Comparison of ENCODE assay signal across 1 cellular context in the genomic region with DNA sequence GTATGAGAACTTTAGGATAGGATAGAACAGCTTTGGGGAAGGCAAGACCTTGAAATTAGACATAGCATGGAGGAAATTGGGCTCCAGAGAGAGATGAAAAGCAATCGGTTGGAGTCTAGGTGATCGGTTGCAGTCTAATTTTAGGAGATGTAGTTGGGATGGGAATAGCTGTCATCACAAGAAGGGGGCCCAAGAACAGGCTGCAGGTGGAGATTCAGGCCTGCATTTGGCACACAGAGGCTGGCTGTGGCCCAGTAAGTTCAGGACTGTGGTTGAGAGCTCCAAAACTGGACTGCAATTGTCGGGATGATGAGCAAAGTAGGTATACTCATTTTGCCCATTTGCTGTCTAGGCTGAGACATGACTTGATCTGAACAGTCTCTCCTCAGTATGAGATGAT.
TF ChIP-seq lines count a peak whose summit lies in the region.

No MANE protein-coding gene starts in this region.

TF ChIP-seq in IMR-90, 13 proteins besides CTCF, POLR2A, EP300 and RAD21 (continued from another document):
- TF ChIP-seq MAFK (IDR thresholded peaks at IDR 0.05; ENCODE audit: low read depth, low read length) = no peak
- no peak for TF ChIP-seq MXI1 (IDR thresholded peaks at IDR 0.05; ENCODE audit: borderline replicate concordance, low read depth, low read length)
- no peak for TF ChIP-seq RCOR1 (IDR thresholded peaks at IDR 0.05; ENCODE audit: insufficient replicate concordance, low read length)
- TF ChIP-seq, protein P1, sequence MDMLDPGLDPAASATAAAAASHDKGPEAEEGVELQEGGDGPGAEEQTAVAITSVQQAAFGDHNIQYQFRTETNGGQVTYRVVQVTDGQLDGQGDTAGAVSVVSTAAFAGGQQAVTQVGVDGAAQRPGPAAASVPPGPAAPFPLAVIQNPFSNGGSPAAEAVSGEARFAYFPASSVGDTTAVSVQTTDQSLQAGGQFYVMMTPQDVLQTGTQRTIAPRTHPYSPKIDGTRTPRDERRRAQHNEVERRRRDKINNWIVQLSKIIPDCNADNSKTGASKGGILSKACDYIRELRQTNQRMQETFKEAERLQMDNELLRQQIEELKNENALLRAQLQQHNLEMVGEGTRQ (IDR thresholded peaks at IDR 0.05; ENCODE audit: low read depth, low read length) = no peak
- no peak for TF ChIP-seq ELK1 (IDR thresholded peaks at IDR 0.05; ENCODE audit: borderline replicate concordance, low read depth, low read length)
- TF ChIP-seq SMC3 (IDR thresholded peaks at IDR 0.05; ENCODE audit: low read depth, low read length) = no peak
- no peak for TF ChIP-seq CHD1 (IDR thresholded peaks at IDR 0.05; ENCODE audit: low read depth, low read length)
- no peak for TF ChIP-seq CEBPB (IDR thresholded peaks at IDR 0.05; ENCODE audit: low read depth, low read length)
- TF ChIP-seq NFE2L2 (IDR thresholded peaks at IDR 0.05; ENCODE audit: low read depth, low read length) = no peak
